8 cellular contexts compared by ENCODE assay signal in genomic region chr22:23565942-23566715, GRCh38. TPM values are rescaled to one million over a fixed set of nuclear protein-coding genes. Genes with fewer than 3 reads are reported as not detected.
DNase-seq lines count a peak whose midpoint lies in the region; ATAC-seq, FAIRE-seq and TF ChIP-seq lines count a peak whose summit lies in the region.

No MANE protein-coding gene starts in this region.

- H3K27me3 Mint-ChIP-seq in naive thymus-derived CD4-positive, alpha-beta T cell: peaks cover 22 to 46% (median 32%) of the 10 kb centered on the region in 5 donors

- no peak for TF ChIP-seq RAD21 in A549 (conservative IDR thresholded peaks at IDR 0.05 in 1 of 2, IDR thresholded peaks at IDR 0.05 in 1 of 2)

- intact Hi-C loops in colonic mucosa (cut with DNase I): no loop called here
- intact Hi-C loops in naive thymus-derived CD4-positive, alpha-beta T cell (cut with micrococcal nuclease): no loop called here

- H3K9me3 ChIP-seq in A549 (no peaks in the 10 kb centered on the region), HUES64 (ENCODE audit: insufficient read depth, low read depth, low read length) (no peaks in the 10 kb centered on the region), colonic mucosa (no peaks in the 10 kb centered on the region)
- no peaks in the 10 kb centered on the region for H3K9me3 ChIP-seq in naive thymus-derived CD4-positive, alpha-beta T cell (ENCODE audit: control insufficient read depth in 2 of 3, low read length in 3 of 3)

- H3K4me3 Mint-ChIP-seq in naive thymus-derived CD4-positive, alpha-beta T cell: peak overlapping the region; percentile 66 to 89 (median 86)

- peak overlapping the region; percentile 83 for H3K4me2 ChIP-seq in A549

- peaks cover 38% of the 10 kb centered on the region for H3K27me3 ChIP-seq in HUES64 (ENCODE audit: insufficient read depth, low read length)
- H3K27me3 ChIP-seq in colonic mucosa: peaks cover 20% of the 10 kb centered on the region
- peaks cover 0 to 6% of the 10 kb centered on the region in 2 donors for H3K27me3 ChIP-seq in naive thymus-derived CD4-positive, alpha-beta T cell (ENCODE audit: control insufficient read depth in 2 of 2, insufficient read depth in 2 of 2, low read length in 2 of 2)

- no peak for TF ChIP-seq POLR2A in A549 (IDR thresholded peaks at IDR 0.05; ENCODE audit: low read length)

- CTCF ChIA-PET in A549 (lab: Yijun Ruan, JAX): no interaction called here
- CTCF ChIA-PET in naive thymus-derived CD4-positive, alpha-beta T cell (lab: Charles Lee): no interaction called here

- TF ChIP-seq EP300 in A549 (IDR thresholded peaks at IDR 0.05): no peak

- no peak for DNase-seq in A549 (ENCODE audit: low read depth in 1 of 2, low spot score in 1 of 2)
- DNase-seq in colonic mucosa: no peak
- DNase-seq in naive thymus-derived CD4-positive, alpha-beta T cell: peak in 2 of 9 donors; percentile 5 to 22
- no peak for DNase-seq in cerebellar cortex (ENCODE audit: low spot score)
- no peak for DNase-seq in SW 1271 (lab: John Stamatoyannopoulos, UW)
- DNase-seq in hippocampal formation (lab: John Stamatoyannopoulos, UW): no peak

- ATAC-seq in A549: peak in 1 of 2 experiments; percentile 27; a peak in 3 of 6 replicates
- ATAC-seq in naive thymus-derived CD4-positive, alpha-beta T cell: no peak
- ATAC-seq in GM18502 (IDR thresholded peaks at IDR 0.05; ENCODE audit: poor library complexity, unreplicated experiment): no peak

- H3K27ac Mint-ChIP-seq in naive thymus-derived CD4-positive, alpha-beta T cell: peak overlapping the region in 1 of 9 donors; percentile 34

- TF ChIP-seq CTCF in A549 (IDR thresholded peaks at IDR 0.05): no peak
- TF ChIP-seq CTCF in colonic mucosa (IDR thresholded peaks at IDR 0.05): no peak

- POLR2A ChIA-PET in A549 (lab: Yijun Ruan, JAX): no interaction called here
- POLR2A ChIA-PET in naive thymus-derived CD4-positive, alpha-beta T cell (lab: Charles Lee): no interaction called here

- H3K4me3 ChIP-seq in A549: peak overlapping the region; percentile 37
- H3K4me3 ChIP-seq in HUES64 (ENCODE audit: low read length): peak overlapping the region; percentile 59
- peak overlapping the region; percentile 27 for H3K4me3 ChIP-seq in colonic mucosa
- H3K4me3 ChIP-seq in naive thymus-derived CD4-positive, alpha-beta T cell (ENCODE audit: low read length): peak overlapping the region; percentile 50

- WGBS in A549 (ENCODE audit: missing lambda C conversion rate): 49% methylated on average over 33 of the region's 76 CpGs
- WGBS in HUES64: 1% methylated on average over 76 of the region's 76 CpGs

- FAIRE-seq in A549 (lab: Jason Lieb, UNC): no peak

- H3K9me3 Mint-ChIP-seq in naive thymus-derived CD4-positive, alpha-beta T cell: no peaks in the 10 kb centered on the region

- no peak overlapping the region for H3K9ac ChIP-seq in HUES64 (ENCODE audit: low read depth, low read length)
- H3K9ac ChIP-seq in colonic mucosa (ENCODE audit: low read depth in 2 of 2, low read length in 2 of 2): no peak overlapping the region

- H3K4me1 Mint-ChIP-seq in naive thymus-derived CD4-positive, alpha-beta T cell: peaks cover 5 to 11% (median 7%) of the 10 kb centered on the region in 7 donors

- H3K36me3 ChIP-seq in HUES64 (ENCODE audit: insufficient read depth, low read length): no peaks in the 10 kb centered on the region
- H3K36me3 ChIP-seq in colonic mucosa: no peaks in the 10 kb centered on the region
- H3K36me3 ChIP-seq in naive thymus-derived CD4-positive, alpha-beta T cell (ENCODE audit: control insufficient read depth in 2 of 3, insufficient read depth in 3 of 3, low read length in 3 of 3): no peaks in the 10 kb centered on the region

- H3K4me1 ChIP-seq in A549: no peaks in the 10 kb centered on the region; the same call in 2 of the 3 replicates
- H3K4me1 ChIP-seq in HUES64 (ENCODE audit: insufficient read depth, low read length): peaks cover 4% of the 10 kb centered on the region; the same call in 1 of the 2 replicates
- H3K4me1 ChIP-seq in colonic mucosa: no peaks in the 10 kb centered on the region
- peaks cover 0 to 5% of the 10 kb centered on the region in 2 donors for H3K4me1 ChIP-seq in naive thymus-derived CD4-positive, alpha-beta T cell (ENCODE audit: control insufficient read depth in 2 of 2, insufficient read depth in 2 of 2, low read length in 2 of 2)

- H3K27ac ChIP-seq in A549: peak overlapping the region; percentile 4 to 72; a peak in 4 of 6 replicates
- no peak overlapping the region for H3K27ac ChIP-seq in HUES64 (ENCODE audit: low read depth, low read length)
- no peak overlapping the region for H3K27ac ChIP-seq in colonic mucosa
- H3K27ac ChIP-seq in naive thymus-derived CD4-positive, alpha-beta T cell (ENCODE audit: low read depth, low read length): no peak overlapping the region

- H3K36me3 Mint-ChIP-seq in naive thymus-derived CD4-positive, alpha-beta T cell: no peaks in the 10 kb centered on the region

TF ChIP-seq in A549, 52 proteins besides CTCF, POLR2A, EP300 and RAD21 (continues in another document):
- TF ChIP-seq HEYL (CRISPR knock-in tag; IDR thresholded peaks at IDR 0.05) (no peak), REST (IDR thresholded peaks at IDR 0.05) (no peak), MYC (IDR thresholded peaks at IDR 0.05; ENCODE audit: borderline replicate concordance, low read length) (no peak), CHD4 (IDR thresholded peaks at IDR 0.05; ENCODE audit: borderline replicate concordance) (no peak), ZC3H11A (IDR thresholded peaks at IDR 0.05) (no peak), ELK1 (IDR thresholded peaks at IDR 0.05; ENCODE audit: low read depth, low read length) (no peak), HES2 (IDR thresholded peaks at IDR 0.05) (no peak), HMGXB4 (CRISPR knock-in tag; IDR thresholded peaks at IDR 0.05; ENCODE audit: borderline replicate concordance) (no peak), FOSB (CRISPR knock-in tag; IDR thresholded peaks at IDR 0.05) (no peak), PHF8 (IDR thresholded peaks at IDR 0.05; ENCODE audit: borderline replicate concordance, low read depth) (no peak), CBX2 (IDR thresholded peaks at IDR 0.05; ENCODE audit: borderline replicate concordance, low read depth) (no peak)

RNA-seq across cellular contexts. Expression of gene IGLL1, which starts 14.0 kb away (rescaled TPM):
- not detected in 2 replicates for polyA plus RNA-seq in A549 (2011; rRNA removed)
- not detected in 2 replicates for polyA plus RNA-seq in A549 (2012; cell fraction: cytosol; rRNA removed)
- not detected in 2 replicates for polyA plus RNA-seq in A549 (2012; cell fraction: nucleus; rRNA removed)
- not detected in 3 replicates for polyA plus RNA-seq in A549 (2017; fragmentation: RNase III; extraction: RNeasy Plus Mini Kit Qiagen cat#74134 plus additional on column Dnase treatment)
- polyA minus RNA-seq in A549 (2011; rRNA and poly(A)+ RNA removed): not detected in 2 replicates
- polyA plus RNA-seq in HUES64 (2013, experiment 1 of 2): not detected
- polyA plus RNA-seq in HUES64 (2013, experiment 2 of 2): not detected
- total RNA-seq in colonic mucosa: not detected
- under 1 TPM in 1 of 5 experiments, not detected in 4; 0.72 TPM for total RNA-seq in naive thymus-derived CD4-positive, alpha-beta T cell
- not detected for polyA plus RNA-seq in naive thymus-derived CD4-positive, alpha-beta T cell

Comparison
In these comparisons a context has a peak if more than half of its experiments do, and no peak if none do; other contexts are left out.
1. H3K27ac ChIP-seq: peak in A549 (2 of 2); none in HUES64 (single experiment), colonic mucosa (single experiment) and naive thymus-derived CD4-positive, alpha-beta T cell (single experiment).
2. Peak in every context shown above with its lines, with median percentiles within 50 percentile points of each other: H3K4me3 ChIP-seq.